9 cellular contexts compared by ENCODE assay signal in genomic region chr5:31270396-31270795, GRCh38.
DNase-seq lines count a peak whose midpoint lies in the region; ATAC-seq and TF ChIP-seq lines count a peak whose summit lies in the region.
"Had no signal": no experiment of that assay in that cellular context is flagged by ENCODE, and none has a peak within 500 bp of the region (broad histone marks: within the 10 kb centered on the region; RNA-seq: fewer than 3 reads in every experiment).

No MANE protein-coding gene starts in this region.

- H3K36me3 ChIP-seq in brain microvascular endothelial cell (replicated peaks): peaks cover 16% of the 10 kb centered on the region
- no peaks in the 10 kb centered on the region for H3K36me3 ChIP-seq in neural progenitor cell

- H3K27ac ChIP-seq in brain microvascular endothelial cell (no peak overlapping the region), neural progenitor cell (no peak overlapping the region)
- H3K27ac ChIP-seq: HL-60 had no signal

- H3K9me3 ChIP-seq in neural progenitor cell (ENCODE audit: low read depth): no peaks in the 10 kb centered on the region

- H3K9me3 Mint-ChIP-seq in neural progenitor cell: no peaks in the 10 kb centered on the region
- H3K9me3 Mint-ChIP-seq in stimulated activated naive B cell treated with anti-CD40 and anti-IgM and Interleukin-4, amounts not matched to agents 10 μg/mL and 1 μg/mL and 100 μg/mL, for 72 hours: no peaks in the 10 kb centered on the region

- in situ Hi-C loops in brain microvascular endothelial cell (cut with HindIII; ENCODE audit: low pct_ligation_motif_present, low sequenced_read_pairs): no loop called here

- H3K27ac Mint-ChIP-seq in neural progenitor cell: no peak overlapping the region
- no peak overlapping the region for H3K27ac Mint-ChIP-seq in stimulated activated naive B cell treated with anti-CD40 and anti-IgM and Interleukin-4, amounts not matched to agents 10 μg/mL and 1 μg/mL and 100 μg/mL, for 72 hours

- H3F3A ChIP-seq in neural progenitor cell (ENCODE audit: low read depth): no peaks in the 10 kb centered on the region

- TF ChIP-seq CTCF in NB4 (IDR thresholded peaks at IDR 0.05; ENCODE audit: low read depth, low read length): peak; percentile 55
- TF ChIP-seq CTCF in brain microvascular endothelial cell (IDR thresholded peaks at IDR 0.05; ENCODE audit: low read depth, low read length, missing control alignments): peak; percentile 57
- TF ChIP-seq CTCF in neural progenitor cell (IDR thresholded peaks at IDR 0.05): peak; percentile 82

- H3K79me2 ChIP-seq in neural progenitor cell (ENCODE audit: low read depth): no peaks in the 10 kb centered on the region

- H3K4me1 Mint-ChIP-seq in neural progenitor cell: peaks cover 17% of the 10 kb centered on the region
- no peaks in the 10 kb centered on the region for H3K4me1 Mint-ChIP-seq in stimulated activated naive B cell treated with anti-CD40 and anti-IgM and Interleukin-4, amounts not matched to agents 10 μg/mL and 1 μg/mL and 100 μg/mL, for 72 hours

- no peak overlapping the region for H3K4me2 ChIP-seq in neural progenitor cell

- peaks cover 16% of the 10 kb centered on the region for H3K36me3 Mint-ChIP-seq in neural progenitor cell
- H3K36me3 Mint-ChIP-seq in stimulated activated naive B cell treated with anti-CD40 and anti-IgM and Interleukin-4, amounts not matched to agents 10 μg/mL and 1 μg/mL and 100 μg/mL, for 72 hours: no peaks in the 10 kb centered on the region

- no peaks in the 10 kb centered on the region for H4K20me1 ChIP-seq in neural progenitor cell (ENCODE audit: low read depth)

- DNase-seq in GDM1 (lab: John Stamatoyannopoulos, UW) (peak; percentile 26), NB4 (ENCODE audit: low read depth) (peak; percentile 52), brain microvascular endothelial cell (no peak), neural progenitor cell (ENCODE audit: low spot score) (peak; percentile 50), middle frontal gyrus (ENCODE audit: extremely low spot score, low spot score) (no peak)
- no peak for DNase-seq in stimulated activated naive B cell treated with anti-CD40 and anti-IgM and Interleukin-4, amounts not matched to agents 10 μg/mL and 1 μg/mL and 100 μg/mL, for 72 hours
- no peak for DNase-seq in activated T-cell treated with anti-CD3 and anti-CD28 coated beads, Interleukin-2, amount 50 U/mL, for 48 hours

- no peaks in the 10 kb centered on the region for H3K27me3 ChIP-seq in brain microvascular endothelial cell (replicated peaks)
- no peaks in the 10 kb centered on the region for H3K27me3 ChIP-seq in neural progenitor cell

- no peak overlapping the region for H2AFZ ChIP-seq in neural progenitor cell (replicated peaks)

- no peak overlapping the region for H3K9ac ChIP-seq in neural progenitor cell

- no peak for ATAC-seq in stimulated activated naive B cell treated with anti-CD40 and anti-IgM and Interleukin-4, amounts not matched to agents 10 μg/mL and 1 μg/mL and 100 μg/mL, for 72 hours (replicated peaks)
- ATAC-seq in GM21360 (IDR thresholded peaks at IDR 0.05; ENCODE audit: unreplicated experiment): no peak

- peaks cover 21% of the 10 kb centered on the region for H3K4me1 ChIP-seq in neural progenitor cell

- H3K4me3 Mint-ChIP-seq in neural progenitor cell: no peak overlapping the region
- no peak overlapping the region for H3K4me3 Mint-ChIP-seq in stimulated activated naive B cell treated with anti-CD40 and anti-IgM and Interleukin-4, amounts not matched to agents 10 μg/mL and 1 μg/mL and 100 μg/mL, for 72 hours

- H3K4me3 ChIP-seq in NB4 (ENCODE audit: low read depth, low read length) (no peak overlapping the region), brain microvascular endothelial cell (ENCODE audit: low read depth, low read length) (no peak overlapping the region), neural progenitor cell (no peak overlapping the region)

- H3K27me3 Mint-ChIP-seq in neural progenitor cell (ENCODE audit: insufficient read depth, low read depth): no peaks in the 10 kb centered on the region
- no peaks in the 10 kb centered on the region for H3K27me3 Mint-ChIP-seq in stimulated activated naive B cell treated with anti-CD40 and anti-IgM and Interleukin-4, amounts not matched to agents 10 μg/mL and 1 μg/mL and 100 μg/mL, for 72 hours

- TF ChIP-seq POLR2A in NB4 (IDR thresholded peaks at IDR 0.05; ENCODE audit: extremely low read depth, insufficient read length): no peak

Comparison
In these comparisons a context has a peak if more than half of its experiments do, and no peak if none do; other contexts are left out.
1. DNase-seq: peak in GDM1 (single experiment), NB4 (single experiment) and neural progenitor cell (single experiment); none in brain microvascular endothelial cell (single experiment), middle frontal gyrus (single experiment), stimulated activated naive B cell treated with anti-CD40 and anti-IgM and Interleukin-4, amounts not matched to agents 10 μg/mL and 1 μg/mL and 100 μg/mL, for 72 hours (single experiment) and activated T-cell treated with anti-CD3 and anti-CD28 coated beads, Interleukin-2, amount 50 U/mL, for 48 hours (0 of 2).
2. Peak in every context shown above with its lines, with median percentiles within 50 percentile points of each other: CTCF ChIP-seq.